8 cellular contexts compared by ENCODE assay signal in the genomic region with DNA sequence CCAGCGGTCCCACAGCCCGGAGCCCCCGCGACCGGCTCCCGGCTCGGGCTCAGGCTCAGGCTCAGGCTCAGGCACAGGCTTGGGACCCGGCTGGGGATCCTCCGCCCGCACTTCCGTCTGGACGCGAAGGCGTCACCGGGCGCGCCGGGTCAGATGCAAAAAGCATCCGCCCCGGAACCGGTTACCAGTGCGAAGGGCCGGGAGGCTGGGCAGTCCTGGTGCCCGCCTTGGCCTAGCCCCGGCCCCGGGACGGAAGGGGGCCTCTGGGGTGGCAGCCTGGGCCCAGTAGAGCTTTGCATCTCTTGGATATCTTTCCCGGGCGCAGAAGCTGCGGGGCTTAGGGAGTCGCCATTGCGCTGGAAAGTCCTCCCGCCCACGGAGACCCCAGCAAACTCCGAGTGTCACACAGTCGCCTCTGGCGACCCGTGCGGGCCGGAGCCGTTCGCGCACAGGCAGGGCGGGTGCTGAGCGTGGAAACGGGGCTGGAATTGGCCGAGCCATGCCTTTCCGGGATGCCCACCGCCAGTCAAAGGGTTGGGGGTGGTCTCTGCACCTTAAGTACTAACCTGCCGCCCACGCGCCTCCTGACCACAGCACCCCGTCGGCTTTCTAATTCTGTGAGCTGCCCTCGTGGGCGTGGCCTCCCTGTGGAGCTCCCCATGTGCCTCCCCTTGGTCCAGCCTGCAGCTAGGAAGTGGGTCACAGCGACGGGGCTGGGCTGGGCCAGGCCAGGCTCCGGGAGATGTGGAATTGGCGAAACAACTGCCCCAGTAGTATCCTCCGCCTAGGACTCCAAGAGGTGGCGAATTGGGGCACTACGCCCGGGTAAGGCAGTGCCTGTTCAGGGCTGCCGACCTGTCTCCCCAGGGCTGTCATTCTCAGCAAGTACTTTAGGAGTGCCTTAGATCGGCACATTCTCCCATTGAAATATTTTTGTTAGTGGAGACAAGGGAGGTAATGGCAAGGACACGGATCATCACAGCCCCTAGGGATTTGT. TPM values are rescaled to one million over a fixed set of nuclear protein-coding genes. Genes with fewer than 3 reads are reported as not detected.
DNase-seq lines count a peak whose midpoint lies in the region; ATAC-seq and TF ChIP-seq lines count a peak whose summit lies in the region.

A gene (minus strand): TSS at position 119 of the 997 bp plus-strand sequence. CDS start 129 bp downstream, outside the sequence.

- peaks cover 7% of the 10 kb centered on the region for H3K36me3 Mint-ChIP-seq in brain

- peak in 2 of 4 donors; percentile 24 to 49 for TF ChIP-seq EP300 in sigmoid colon (IDR thresholded peaks at IDR 0.05)

- no peaks in the 10 kb centered on the region for H3K9me3 Mint-ChIP-seq in brain

- no peaks in the 10 kb centered on the region for H3K9me3 ChIP-seq in sigmoid colon

- peak within 1 kb of the TSS; percentile 65 to 91 (median 78) for H3K4me3 ChIP-seq in sigmoid colon

- peak; percentile 80 for DNase-seq in NK-92 treated with Interleukin-12 subunit alpha and Interleukin-12 subunit beta, amount 100 ng/mL, for 24 hours (lab: John Stamatoyannopoulos, UW)
- DNase-seq in NK-92 (lab: John Stamatoyannopoulos, UW; ENCODE audit: unreplicated experiment): no peak
- peak; percentile 47 for DNase-seq in NCI-H2029 treated with DMSO at 0.1 percent for 48 hours (lab: John Stamatoyannopoulos, UW)
- peak; percentile 91 for DNase-seq in UCSD-AML1 (lab: John Stamatoyannopoulos, UW; ENCODE audit: unreplicated experiment)
- DNase-seq in iPS DF 4.7 (ENCODE audit: extremely low read depth, low spot score): peak; percentile 28
- DNase-seq in sigmoid colon: peak; percentile 94

- peak within 1 kb of the TSS; percentile 88 to 98 (median 95) for H3K27ac Mint-ChIP-seq in brain

- H3K4me1 Mint-ChIP-seq in brain: peaks cover 48% of the 10 kb centered on the region

- H3K36me3 ChIP-seq in sigmoid colon: no peaks in the 10 kb centered on the region

- intact Hi-C loops in sigmoid colon (cut with DNase I): loop anchor here (5.0 kb wide), 4 partner anchors 92 to 282 kb away; a partner anchor contains a TSS

- peak within 1 kb of the TSS; percentile 92 to 98 (median 96) for H3K27ac ChIP-seq in sigmoid colon

- WGBS in sigmoid colon, 2 donors: 0% methylated on average over 67 of the region's 67 CpGs

- TF ChIP-seq POLR2A in sigmoid colon (IDR thresholded peaks at IDR 0.05): peak; percentile 94 to 95

- H3K27me3 ChIP-seq in sigmoid colon: no peaks in the 10 kb centered on the region

- H3K27me3 Mint-ChIP-seq in brain: peaks cover 3% of the 10 kb centered on the region

- peak within 1 kb of the TSS; percentile 93 to 98 (median 96) for H3K4me3 Mint-ChIP-seq in brain

- TF ChIP-seq CTCF in brain (conservative IDR thresholded peaks at IDR 0.05) (no peak), sigmoid colon (IDR thresholded peaks at IDR 0.05) (no peak)

- peaks cover 0 to 37% (median 32%) of the 10 kb centered on the region in 4 donors for H3K4me1 ChIP-seq in sigmoid colon

- ATAC-seq in HG02943 (IDR thresholded peaks at IDR 0.05; ENCODE audit: low read depth, unreplicated experiment): peak; percentile 82

RNA-seq across cellular contexts. Expression of the gene that starts here (rescaled TPM):
- 41.1 TPM for polyA plus RNA-seq in brain (ENCODE audit: insufficient read depth, low read depth, low replicate concordance)
- total RNA-seq in sigmoid colon: 10 to 100 TPM; 13.3 to 24.3 (median 20.1) TPM
- 10 to 100 TPM; 48.3 to 58.9 (median 49.8) TPM for polyA plus RNA-seq in sigmoid colon
